8 cellular contexts compared by ENCODE assay signal in the genomic region with DNA sequence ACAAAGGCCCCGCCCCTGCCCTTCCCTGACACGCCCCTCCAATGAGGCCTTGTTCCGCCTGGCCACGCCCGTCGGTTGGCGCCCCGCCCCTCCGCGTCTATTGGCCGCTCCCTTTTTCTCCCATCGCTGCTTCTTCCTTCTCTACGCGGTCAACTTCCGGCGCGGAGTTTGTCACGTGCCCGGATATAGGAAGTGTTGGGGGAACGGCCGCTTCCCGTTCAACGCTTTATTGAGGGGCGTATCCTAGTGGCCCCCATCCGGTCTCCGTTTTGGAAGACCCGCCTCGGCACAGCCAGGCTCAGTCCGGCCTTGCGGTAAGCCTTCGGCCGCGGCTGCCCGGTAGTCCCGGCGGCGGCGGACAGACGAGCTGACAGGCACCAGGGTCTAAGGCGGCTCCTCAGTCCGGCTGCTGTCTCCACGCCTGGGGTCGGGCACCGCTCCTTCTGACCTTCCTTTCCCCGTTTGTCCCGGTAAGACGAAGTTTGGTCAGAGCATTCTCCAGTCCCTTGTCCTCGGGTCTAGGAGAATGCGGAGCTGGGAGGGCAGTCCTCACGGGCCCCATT.
DNase-seq lines count a peak whose midpoint lies in the region; ATAC-seq and TF ChIP-seq lines count a peak whose summit lies in the region.

A gene with protein sequence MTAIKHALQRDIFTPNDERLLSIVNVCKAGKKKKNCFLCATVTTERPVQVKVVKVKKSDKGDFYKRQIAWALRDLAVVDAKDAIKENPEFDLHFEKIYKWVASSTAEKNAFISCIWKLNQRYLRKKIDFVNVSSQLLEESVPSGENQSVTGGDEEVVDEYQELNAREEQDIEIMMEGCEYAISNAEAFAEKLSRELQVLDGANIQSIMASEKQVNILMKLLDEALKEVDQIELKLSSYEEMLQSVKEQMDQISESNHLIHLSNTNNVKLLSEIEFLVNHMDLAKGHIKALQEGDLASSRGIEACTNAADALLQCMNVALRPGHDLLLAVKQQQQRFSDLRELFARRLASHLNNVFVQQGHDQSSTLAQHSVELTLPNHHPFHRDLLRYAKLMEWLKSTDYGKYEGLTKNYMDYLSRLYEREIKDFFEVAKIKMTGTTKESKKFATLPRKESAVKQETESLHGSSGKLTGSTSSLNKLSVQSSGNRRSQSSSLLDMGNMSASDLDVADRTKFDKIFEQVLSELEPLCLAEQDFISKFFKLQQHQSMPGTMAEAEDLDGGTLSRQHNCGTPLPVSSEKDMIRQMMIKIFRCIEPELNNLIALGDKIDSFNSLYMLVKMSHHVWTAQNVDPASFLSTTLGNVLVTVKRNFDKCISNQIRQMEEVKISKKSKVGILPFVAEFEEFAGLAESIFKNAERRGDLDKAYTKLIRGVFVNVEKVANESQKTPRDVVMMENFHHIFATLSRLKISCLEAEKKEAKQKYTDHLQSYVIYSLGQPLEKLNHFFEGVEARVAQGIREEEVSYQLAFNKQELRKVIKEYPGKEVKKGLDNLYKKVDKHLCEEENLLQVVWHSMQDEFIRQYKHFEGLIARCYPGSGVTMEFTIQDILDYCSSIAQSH (plus strand): TSS at position 165 of the 563 bp plus-strand sequence. CDS start 4,676 bp downstream, outside the sequence.

- peak within 1 kb of the TSS; percentile 83 for H3K4me3 ChIP-seq in AG09309 (ENCODE audit: control insufficient read depth, low read depth, low read length)

- TF ChIP-seq CTCF in AG09309 (IDR thresholded peaks at IDR 0.05; ENCODE audit: control insufficient read depth, insufficient read depth, low read depth, low read length, missing control alignments) = no peak

- peak; percentile 96 for ATAC-seq in GM19025 (IDR thresholded peaks at IDR 0.05; ENCODE audit: low read depth, unreplicated experiment)
- ATAC-seq in HG03342 (IDR thresholded peaks at IDR 0.05; ENCODE audit: unreplicated experiment) = peak; percentile 99
- peak; percentile 77 for ATAC-seq in central memory CD8-positive, alpha-beta T cell (replicated peaks; ENCODE audit: extremely low read depth, poor library complexity, severe bottlenecking)

- no peaks in the 10 kb centered on the region for H3K27me3 Mint-ChIP-seq in central memory CD8-positive, alpha-beta T cell

- no peak within 1 kb of the TSS for H3K27ac Mint-ChIP-seq in central memory CD8-positive, alpha-beta T cell (ENCODE audit: low read depth)

- H3K36me3 Mint-ChIP-seq in central memory CD8-positive, alpha-beta T cell (ENCODE audit: insufficient read depth) = peaks cover 8% of the 10 kb centered on the region

- DNase-seq in AG09309 (ENCODE audit: low read depth) (peak; percentile 71), NCI-H446 (lab: John Stamatoyannopoulos, UW) (peak; percentile 92 to 97), iris pigment epithelial cell (ENCODE audit: low read depth) (peak; percentile 96)
- DNase-seq in activated CD4-positive, CD25-positive, alpha-beta regulatory T cell treated with anti-CD3 and anti-CD28 coated beads, Interleukin-2, amount 50 U/mL, for 16 hours (ENCODE audit: low read depth, low spot score) = peak; percentile 94
- peak; percentile 88 to 94 for DNase-seq in central memory CD8-positive, alpha-beta T cell (ENCODE audit: low spot score in 2 of 2)
- DNase-seq in stimulated activated CD4-positive, alpha-beta T cell treated with anti-CD3 and anti-CD28 coated beads, Interleukin-12 subunit alpha, Interleukin-12 subunit beta, amount 100 ng/mL, for 24 hours (ENCODE audit: low read depth in 2 of 2) = peak; percentile 97 to 99

- peaks cover 21% of the 10 kb centered on the region for H3K4me1 Mint-ChIP-seq in central memory CD8-positive, alpha-beta T cell

- no peak within 1 kb of the TSS for H3K4me3 Mint-ChIP-seq in central memory CD8-positive, alpha-beta T cell

- H3K9me3 Mint-ChIP-seq in central memory CD8-positive, alpha-beta T cell = no peaks in the 10 kb centered on the region

Comparison
In these comparisons a context has a peak if more than half of its experiments do, and no peak if none do; other contexts are left out.
1. Peak in every context shown above with its lines: DNase-seq, ATAC-seq and H3K4me3 ChIP-seq.